26 cellular contexts compared by ENCODE assay signal in genomic region chr17:61522088-61522487, GRCh38.
"Had no signal": no experiment of that assay in that cellular context is flagged by ENCODE, and none has a peak within 500 bp of the region (broad histone marks: within the 10 kb centered on the region; RNA-seq: fewer than 3 reads in every experiment).

No MANE protein-coding gene starts in this region.

- H3K4me3 ChIP-seq: suprapubic skin, testis, thoracic aorta, thyroid gland, tibial artery, tibial nerve, transverse colon, upper lobe of left lung, upper lobe of right lung, uterus, vagina had no signal

- H3K27me3 ChIP-seq: testis, tibial artery, upper lobe of left lung, upper lobe of right lung, vagina had no signal

- DNase-seq: stimulated activated CD4-positive, alpha-beta T cell treated with anti-CD3 and anti-CD28 coated beads, Interleukin-2, amount 100 ng/mL, for 48 hours; stimulated activated CD4-positive, alpha-beta T cell treated with anti-CD3 and anti-CD28 coated beads, Interleukin-4, amount 100 ng/mL, for 1 hour; stimulated activated CD4-positive, alpha-beta T cell treated with anti-CD3 and anti-CD28 coated beads, Interleukin-4, amount 100 ng/mL, for 24 hours; stimulated activated CD4-positive, alpha-beta T cell treated with anti-CD3 and anti-CD28 coated beads, Interleukin-4, amount 100 ng/mL, for 4 hours; stimulated activated CD8-positive, alpha-beta memory T cell treated with anti-CD3 and anti-CD28 coated beads, Interleukin-4, amount 100 ng/mL, for 48 hours; stimulated activated naive B cell treated with anti-CD40 and anti-IgM and Interleukin-4, amounts not matched to agents 10 μg/mL and 1 μg/mL and 100 μg/mL, for 72 hours; stimulated activated naive CD4-positive, alpha-beta T cell; stimulated activated naive CD4-positive, alpha-beta T cell treated with Interleukin-2 at 50 U/mL for 16 hours; stimulated activated naive CD8-positive, alpha-beta T cell treated with anti-CD3 and anti-CD28 coated beads, Interleukin-15, amount 100 ng/mL, for 72 hours; stimulated activated naive CD8-positive, alpha-beta T cell treated with anti-CD3 and anti-CD28 coated beads, Interleukin-15, Interleukin-2, amounts not matched to agents 100 U/mL and 50 U/mL, for 24 hours; substantia nigra; testis; thyroid gland; tibial artery; transverse colon; trophoblast cell; upper lobe of left lung; upper lobe of right lung; uterus had no signal

- H3K9me3 ChIP-seq: suprapubic skin, testis, thoracic aorta, thyroid gland, tibial artery, tibial nerve, transverse colon, upper lobe of left lung, upper lobe of right lung, uterus, vagina had no signal

- H3K4me1 ChIP-seq: suprapubic skin, testis, thyroid gland, tibial nerve, transverse colon, upper lobe of left lung, upper lobe of right lung, uterus, vagina had no signal

- ATAC-seq: stimulated activated effector memory CD8-positive, alpha-beta T cell treated with anti-CD3 and anti-CD28 coated beads, Interleukin-12 subunit alpha, Interleukin-12 subunit beta, amount 100 ng/mL, for 72 hours; stimulated activated memory B cell treated with anti-CD40 and anti-IgM and Interleukin-4, amounts not matched to agents 10 μg/mL and 1 μg/mL and 100 μg/mL, for 72 hours; stimulated activated naive B cell treated with anti-CD40 and anti-IgM and Interleukin-4, amounts not matched to agents 10 μg/mL and 1 μg/mL and 100 μg/mL, for 72 hours; stimulated activated naive CD8-positive, alpha-beta T cell treated with anti-CD3 and anti-CD28 coated beads, Interleukin-15, amount 100 ng/mL, for 72 hours; stimulated activated naive CD8-positive, alpha-beta T cell treated with anti-CD3 and anti-CD28 coated beads, Interleukin-15, Interleukin-2, amounts not matched to agents 100 U/mL and 50 U/mL, for 24 hours; upper lobe of right lung had no signal

- FAIRE-seq: urothelium cell line had no signal

- H3K27ac ChIP-seq: suprapubic skin, testis, thoracic aorta, thyroid gland, tibial artery, tibial nerve, transverse colon, upper lobe of left lung, upper lobe of right lung, uterus, vagina had no signal

- H3K36me3 ChIP-seq: suprapubic skin, thoracic aorta, thyroid gland, tibial artery, tibial nerve, transverse colon, upper lobe of left lung, upper lobe of right lung, uterus, vagina had no signal
